In genomic region chr15:92803852-92804609, GRCh38 we compare ENCODE assay signal across 8 cellular contexts.
DNase-seq lines count a peak whose midpoint lies in the region; ATAC-seq and TF ChIP-seq lines count a peak whose summit lies in the region.

No MANE protein-coding gene starts in this region.

- H3K9me3 Mint-ChIP-seq in activated naive CD8-positive, alpha-beta T cell treated with anti-CD3 and anti-CD28 coated beads for 36 hours: peaks cover 1% of the 10 kb centered on the region

- H3K27ac ChIP-seq in left ventricle myocardium inferior (replicated peaks): peak overlapping the region; percentile 81

- no peaks in the 10 kb centered on the region for H3K27me3 ChIP-seq in left ventricle myocardium inferior (ENCODE audit: low read depth)

- H3K4me1 ChIP-seq in left ventricle myocardium inferior: peaks cover 37% of the 10 kb centered on the region

- no peaks in the 10 kb centered on the region for H3K36me3 ChIP-seq in left ventricle myocardium inferior

- peaks cover 4% of the 10 kb centered on the region for H3K36me3 Mint-ChIP-seq in activated naive CD8-positive, alpha-beta T cell treated with anti-CD3 and anti-CD28 coated beads for 36 hours

- H3K27me3 Mint-ChIP-seq in activated naive CD8-positive, alpha-beta T cell treated with anti-CD3 and anti-CD28 coated beads for 36 hours: no peaks in the 10 kb centered on the region

- H3K4me3 Mint-ChIP-seq in activated naive CD8-positive, alpha-beta T cell treated with anti-CD3 and anti-CD28 coated beads for 36 hours: no peak overlapping the region

- intact Hi-C loops in left ventricle myocardium inferior (cut with micrococcal nuclease): loop anchor here (5.0 kb wide), 1 partner anchor 118 kb away; no protein-coding TSS in a partner anchor

- H3K4me3 ChIP-seq in left ventricle myocardium inferior: no peak overlapping the region
- no peak overlapping the region for H3K4me3 ChIP-seq in skeletal muscle cell (ENCODE audit: low read depth, low read length)

- no peaks in the 10 kb centered on the region for H3K9me3 ChIP-seq in left ventricle myocardium inferior (replicated peaks)

- peak overlapping the region; percentile 75 for H3K27ac Mint-ChIP-seq in activated naive CD8-positive, alpha-beta T cell treated with anti-CD3 and anti-CD28 coated beads for 36 hours

- DNase-seq in SHP77 treated with DMSO at 0.1 percent for 48 hours (lab: John Stamatoyannopoulos, UW) (peak; percentile 85), left ventricle myocardium inferior (peak; percentile 52), skeletal muscle cell (ENCODE audit: low read depth) (peak; percentile 100), NCI-H2227 (lab: John Stamatoyannopoulos, UW; ENCODE audit: unreplicated experiment) (no peak), retina (no peak)
- peak; percentile 59 for DNase-seq in activated naive CD8-positive, alpha-beta T cell treated with anti-CD3 and anti-CD28 coated beads for 36 hours

- H3K4me1 Mint-ChIP-seq in activated naive CD8-positive, alpha-beta T cell treated with anti-CD3 and anti-CD28 coated beads for 36 hours: peaks cover 18% of the 10 kb centered on the region

- TF ChIP-seq CTCF in left ventricle myocardium inferior (IDR thresholded peaks at IDR 0.05; ENCODE audit: borderline replicate concordance): no peak

- ATAC-seq in GM18868 (IDR thresholded peaks at IDR 0.05; ENCODE audit: unreplicated experiment): peak; percentile 60
- peak; percentile 46 for ATAC-seq in HG03342 (IDR thresholded peaks at IDR 0.05; ENCODE audit: unreplicated experiment)

Comparison
In these comparisons a context has a peak if more than half of its experiments do, and no peak if none do; other contexts are left out.
1. DNase-seq: peak in SHP77 treated with DMSO at 0.1 percent for 48 hours (single experiment), activated naive CD8-positive, alpha-beta T cell treated with anti-CD3 and anti-CD28 coated beads for 36 hours (single experiment), left ventricle myocardium inferior (single experiment) and skeletal muscle cell (single experiment); none in NCI-H2227 (single experiment) and retina (single experiment).